14 cellular contexts compared by ENCODE assay signal in genomic region chr1:56469640-56470371, GRCh38.
DNase-seq lines count a peak whose midpoint lies in the region; ATAC-seq, FAIRE-seq and TF ChIP-seq lines count a peak whose summit lies in the region.
"Had no signal": no experiment of that assay in that cellular context is flagged by ENCODE, and none has a peak within 500 bp of the region (broad histone marks: within the 10 kb centered on the region; RNA-seq: fewer than 3 reads in every experiment).

No MANE protein-coding gene starts in this region.

- FAIRE-seq in endothelial cell of umbilical vein (lab: Jason Lieb, UNC) = peak; percentile 73
- no peak for FAIRE-seq in GM19239 (lab: Jason Lieb, UNC)

- peaks cover 4% of the 10 kb centered on the region for H3K27me3 Mint-ChIP-seq in activated T-helper 1 cell treated with anti-CD3 and anti-CD28 coated beads, Interleukin-12 subunit alpha, Interleukin-12 subunit beta, Interleukin-2, Interleukin-4 antibody, amounts not matched to agents 30 ng/mL and 10 ng/mL and 1 ng/mL, durations not matched to agents 14 hours and 24 hours and 36 hours (ENCODE audit: insufficient read depth)

- DNase-seq in AG20443 (ENCODE audit: low spot score) = peak; percentile 63
- peak; percentile 36 for DNase-seq in LHCN-M2 (ENCODE audit: low read depth)
- DNase-seq in endothelial cell of umbilical vein (ENCODE audit: low read depth, low spot score) = peak; percentile 62
- DNase-seq in lower lobe of right lung = no peak
- DNase-seq in activated T-helper 1 cell treated with anti-CD3 and anti-CD28 coated beads, Interleukin-12 subunit alpha, Interleukin-12 subunit beta, Interleukin-2, Interleukin-4 antibody, amounts not matched to agents 30 ng/mL and 10 ng/mL and 1 ng/mL, durations not matched to agents 14 hours and 24 hours and 36 hours (ENCODE audit: low spot score) = no peak
- no peak for DNase-seq in osteoblast (ENCODE audit: insufficient read length, low spot score, missing footprints)
- no peak for DNase-seq in DMS79 (lab: John Stamatoyannopoulos, UW)
- DNase-seq in GM19239 (ENCODE audit: insufficient read length, low spot score) = no peak
- DNase-seq: activated effector memory CD4-positive, alpha-beta T cell treated with Interleukin-2 at 50 U/mL for 16 hours; central memory CD4-positive, alpha-beta T cell; H9 had no signal

- H3K9me1 ChIP-seq in endothelial cell of umbilical vein (replicated peaks; ENCODE audit: control insufficient read depth, extremely low read depth, insufficient read depth, low read length) = no peaks in the 10 kb centered on the region

- no TSS peak for BruUV-seq in endothelial cell of umbilical vein (replicated peaks; lab: Mats Ljungman, UMichigan)

- intact Hi-C loops in endothelial cell of umbilical vein (cut with micrococcal nuclease) = no loop called here
- intact Hi-C loops in lower lobe of right lung (cut with DNase I) = no loop called here
- intact Hi-C loops in activated T-helper 1 cell treated with anti-CD3 and anti-CD28 coated beads, Interleukin-12 subunit alpha, Interleukin-12 subunit beta, Interleukin-2, Interleukin-4 antibody, amounts not matched to agents 30 ng/mL and 10 ng/mL and 1 ng/mL, durations not matched to agents 14 hours and 24 hours and 36 hours (cut with micrococcal nuclease) = no loop called here

- no peaks in the 10 kb centered on the region for H3K27me3 ChIP-seq in endothelial cell of umbilical vein (ENCODE audit: control insufficient read depth in 2 of 2, insufficient read depth in 2 of 2, low read length in 2 of 2)
- no peaks in the 10 kb centered on the region for H3K27me3 ChIP-seq in lower lobe of right lung (ENCODE audit: low read depth)
- H3K27me3 ChIP-seq in osteoblast (ENCODE audit: insufficient read depth, low read length) = no peaks in the 10 kb centered on the region
- H3K27me3 ChIP-seq: SJSA1 had no signal

- H3K4me3 ChIP-seq in endothelial cell of umbilical vein (replicated peaks in 1 of 3; ENCODE audit: insufficient read depth in 1 of 3, low read depth in 1 of 3, low read length in 3 of 3) = no peak overlapping the region
- H3K4me3 ChIP-seq in lower lobe of right lung = no peak overlapping the region
- H3K4me3 ChIP-seq in osteoblast (ENCODE audit: insufficient read depth, low read length) = no peak overlapping the region
- H3K4me3 ChIP-seq: SJSA1, thoracic aorta had no signal

- H2AFZ ChIP-seq in endothelial cell of umbilical vein (ENCODE audit: low read depth, low read length) (no peak overlapping the region), osteoblast (ENCODE audit: low read length) (no peak overlapping the region)

- no peak overlapping the region for H3K27ac Mint-ChIP-seq in activated T-helper 1 cell treated with anti-CD3 and anti-CD28 coated beads, Interleukin-12 subunit alpha, Interleukin-12 subunit beta, Interleukin-2, Interleukin-4 antibody, amounts not matched to agents 30 ng/mL and 10 ng/mL and 1 ng/mL, durations not matched to agents 14 hours and 24 hours and 36 hours
- H3K27ac Mint-ChIP-seq: H9 had no signal

- no peak for TF ChIP-seq POLR2A in endothelial cell of umbilical vein (IDR thresholded peaks at IDR 0.05; ENCODE audit: low read depth, low read length)

- H3K9me3 ChIP-seq in endothelial cell of umbilical vein (replicated peaks; ENCODE audit: control insufficient read depth, insufficient read depth, low read length) (no peaks in the 10 kb centered on the region), lower lobe of right lung (no peaks in the 10 kb centered on the region), osteoblast (ENCODE audit: low read depth, low read length) (no peaks in the 10 kb centered on the region)
- H3K9me3 ChIP-seq: SJSA1, thoracic aorta had no signal

- no peak overlapping the region for H3K9ac ChIP-seq in endothelial cell of umbilical vein (replicated peaks; ENCODE audit: extremely low read depth, insufficient read depth, low read length)

- CTCF ChIA-PET in endothelial cell of umbilical vein (lab: Charles Lee) = interaction anchor here (0.9 to 2.0 kb wide), 8 partner anchors 10 to 168 kb away, joined by 3 to 15 read pairs (median 4); partner anchors contain the start of gene PLPP3

- H3K79me2 ChIP-seq in endothelial cell of umbilical vein (ENCODE audit: control insufficient read depth, insufficient read depth, low read length) = no peaks in the 10 kb centered on the region
- H3K79me2 ChIP-seq in osteoblast (ENCODE audit: insufficient read depth, low read length) = no peaks in the 10 kb centered on the region

- peaks cover 8% of the 10 kb centered on the region for H3K4me1 ChIP-seq in endothelial cell of umbilical vein (ENCODE audit: control insufficient read depth, extremely low read depth, insufficient read depth, low read length)
- peaks cover 48% of the 10 kb centered on the region for H3K4me1 ChIP-seq in lower lobe of right lung
- peaks cover 10% of the 10 kb centered on the region for H3K4me1 ChIP-seq in osteoblast (ENCODE audit: insufficient read depth, low read length)
- H3K4me1 ChIP-seq: SJSA1 had no signal

- H3K4me3 Mint-ChIP-seq in activated T-helper 1 cell treated with anti-CD3 and anti-CD28 coated beads, Interleukin-12 subunit alpha, Interleukin-12 subunit beta, Interleukin-2, Interleukin-4 antibody, amounts not matched to agents 30 ng/mL and 10 ng/mL and 1 ng/mL, durations not matched to agents 14 hours and 24 hours and 36 hours = no peak overlapping the region
- H3K4me3 Mint-ChIP-seq: H9 had no signal

- POLR2A ChIA-PET in endothelial cell of umbilical vein (lab: Charles Lee) = no interaction called here

- H3K4me2 ChIP-seq in endothelial cell of umbilical vein (ENCODE audit: insufficient read depth, low read length) = peak overlapping the region; percentile 55
- H3K4me2 ChIP-seq in osteoblast (ENCODE audit: insufficient read depth, low read length) = no peak overlapping the region

- no peaks in the 10 kb centered on the region for H3K9me3 Mint-ChIP-seq in activated T-helper 1 cell treated with anti-CD3 and anti-CD28 coated beads, Interleukin-12 subunit alpha, Interleukin-12 subunit beta, Interleukin-2, Interleukin-4 antibody, amounts not matched to agents 30 ng/mL and 10 ng/mL and 1 ng/mL, durations not matched to agents 14 hours and 24 hours and 36 hours
- H3K9me3 Mint-ChIP-seq: H9 had no signal

- ATAC-seq in lower lobe of right lung = peak; percentile 77 to 87
- ATAC-seq: activated CD4-positive, CD25-positive, alpha-beta regulatory T cell treated with anti-CD3 and anti-CD28 coated beads, Interleukin-2, amount 50 U/mL, for 24 hours had no signal

- H3K27ac ChIP-seq in endothelial cell of umbilical vein (ENCODE audit: insufficient read depth, low read depth, low read length) (peak overlapping the region; percentile 31), lower lobe of right lung (peak overlapping the region; percentile 39), osteoblast (ENCODE audit: low read depth, low read length) (no peak overlapping the region)
- H3K27ac ChIP-seq: SJSA1, thoracic aorta had no signal

- no peaks in the 10 kb centered on the region for H3K36me3 Mint-ChIP-seq in activated T-helper 1 cell treated with anti-CD3 and anti-CD28 coated beads, Interleukin-12 subunit alpha, Interleukin-12 subunit beta, Interleukin-2, Interleukin-4 antibody, amounts not matched to agents 30 ng/mL and 10 ng/mL and 1 ng/mL, durations not matched to agents 14 hours and 24 hours and 36 hours (ENCODE audit: low read depth)

- no peak for TF ChIP-seq CTCF in endothelial cell of umbilical vein (IDR thresholded peaks at IDR 0.05; ENCODE audit: extremely low read depth in 1 of 2, insufficient read depth in 1 of 2, low read depth in 1 of 2, low read length in 2 of 2)
- TF ChIP-seq CTCF in lower lobe of right lung (IDR thresholded peaks at IDR 0.05) = no peak
- no peak for TF ChIP-seq CTCF in osteoblast (IDR thresholded peaks at IDR 0.05; ENCODE audit: extremely low read depth, low read depth, low read length)

- dilution Hi-C loops in endothelial cell of umbilical vein (cut with MboI; ENCODE audit: extremely low pct_ligation_motif_present, low sequenced_read_pairs) = no loop called here

- no peaks in the 10 kb centered on the region for H4K20me1 ChIP-seq in endothelial cell of umbilical vein (replicated peaks; ENCODE audit: control insufficient read depth, extremely low read depth, insufficient read depth, low read length)
- H4K20me1 ChIP-seq in osteoblast (ENCODE audit: insufficient read depth, low read length) = no peaks in the 10 kb centered on the region

- H3K36me3 ChIP-seq in endothelial cell of umbilical vein (ENCODE audit: control insufficient read depth in 2 of 2, extremely low read depth in 1 of 2, insufficient read depth in 2 of 2, low read length in 2 of 2) (no peaks in the 10 kb centered on the region), lower lobe of right lung (no peaks in the 10 kb centered on the region), osteoblast (ENCODE audit: insufficient read depth, low read length) (no peaks in the 10 kb centered on the region)
- H3K36me3 ChIP-seq: SJSA1, thoracic aorta had no signal

- H3K4me1 Mint-ChIP-seq in activated T-helper 1 cell treated with anti-CD3 and anti-CD28 coated beads, Interleukin-12 subunit alpha, Interleukin-12 subunit beta, Interleukin-2, Interleukin-4 antibody, amounts not matched to agents 30 ng/mL and 10 ng/mL and 1 ng/mL, durations not matched to agents 14 hours and 24 hours and 36 hours (ENCODE audit: low read depth) = no peaks in the 10 kb centered on the region

TF ChIP-seq in endothelial cell of umbilical vein, 7 proteins besides CTCF, POLR2A, EP300 and RAD21:
- TF ChIP-seq EZH2 (IDR thresholded peaks at IDR 0.05; ENCODE audit: borderline replicate concordance, low read depth, low read length, severe bottlenecking) (no peak), FOS (IDR thresholded peaks at IDR 0.05; ENCODE audit: borderline replicate concordance, insufficient read depth, low read length) (peak; percentile 66), JUN (IDR thresholded peaks at IDR 0.05; ENCODE audit: borderline replicate concordance, insufficient read depth, insufficient read length, low read depth) (peak; percentile 13)
- TF ChIP-seq, protein P1, sequence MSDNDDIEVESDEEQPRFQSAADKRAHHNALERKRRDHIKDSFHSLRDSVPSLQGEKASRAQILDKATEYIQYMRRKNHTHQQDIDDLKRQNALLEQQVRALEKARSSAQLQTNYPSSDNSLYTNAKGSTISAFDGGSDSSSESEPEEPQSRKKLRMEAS (IDR thresholded peaks at IDR 0.05; ENCODE audit: insufficient read depth, insufficient read length) = no peak

Comparison
In these comparisons a context has a peak if more than half of its experiments do, and no peak if none do; other contexts are left out.
1. DNase-seq: peak in AG20443 (single experiment), LHCN-M2 (single experiment) and endothelial cell of umbilical vein (single experiment); none in lower lobe of right lung (single experiment), activated T-helper 1 cell treated with anti-CD3 and anti-CD28 coated beads, Interleukin-12 subunit alpha, Interleukin-12 subunit beta, Interleukin-2, Interleukin-4 antibody, amounts not matched to agents 30 ng/mL and 10 ng/mL and 1 ng/mL, durations not matched to agents 14 hours and 24 hours and 36 hours (single experiment), osteoblast (single experiment), DMS79 (single experiment) and GM19239 (single experiment).